In the genomic region with DNA sequence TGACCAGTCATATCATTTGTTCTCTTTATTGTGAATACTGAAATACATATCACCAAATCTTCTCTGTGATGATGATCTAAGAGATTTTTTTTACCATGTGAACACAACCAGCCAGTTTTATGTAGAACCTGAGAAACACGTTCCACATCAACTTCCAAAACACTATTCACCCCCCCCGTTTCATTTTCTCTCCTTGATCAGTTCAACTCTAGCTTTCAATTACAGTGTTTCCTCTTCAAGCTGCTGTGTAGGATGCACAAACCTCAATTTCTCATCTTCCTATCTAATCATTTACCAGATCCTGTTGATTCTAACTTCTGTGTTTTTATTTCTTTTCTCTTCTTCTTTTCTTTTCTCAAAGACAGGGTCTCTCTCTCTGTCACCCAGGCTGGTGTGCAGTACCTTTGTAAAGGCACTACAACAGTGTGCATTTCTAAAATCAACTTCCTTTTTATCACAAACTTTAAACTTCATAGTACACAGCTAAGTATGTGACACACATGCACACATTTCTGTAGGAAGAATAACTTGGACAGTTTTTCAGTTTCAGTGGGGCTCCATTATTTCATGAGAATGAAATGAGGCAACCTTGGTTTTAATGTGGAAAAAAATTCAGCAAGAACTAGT, we compare ENCODE assay signal across 2 cellular contexts.
TF ChIP-seq lines count a peak whose summit lies in the region.

No MANE protein-coding gene starts in this region.

TF ChIP-seq in GM12878, 131 proteins besides CTCF, POLR2A, EP300 and RAD21:
- no peak for TF ChIP-seq HCFC1 (IDR thresholded peaks at IDR 0.05; ENCODE audit: low read length)
- no peak for TF ChIP-seq NBN (IDR thresholded peaks at IDR 0.05)
- TF ChIP-seq, protein P1, sequence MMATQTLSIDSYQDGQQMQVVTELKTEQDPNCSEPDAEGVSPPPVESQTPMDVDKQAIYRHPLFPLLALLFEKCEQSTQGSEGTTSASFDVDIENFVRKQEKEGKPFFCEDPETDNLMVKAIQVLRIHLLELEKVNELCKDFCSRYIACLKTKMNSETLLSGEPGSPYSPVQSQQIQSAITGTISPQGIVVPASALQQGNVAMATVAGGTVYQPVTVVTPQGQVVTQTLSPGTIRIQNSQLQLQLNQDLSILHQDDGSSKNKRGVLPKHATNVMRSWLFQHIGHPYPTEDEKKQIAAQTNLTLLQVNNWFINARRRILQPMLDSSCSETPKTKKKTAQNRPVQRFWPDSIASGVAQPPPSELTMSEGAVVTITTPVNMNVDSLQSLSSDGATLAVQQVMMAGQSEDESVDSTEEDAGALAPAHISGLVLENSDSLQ (IDR thresholded peaks at IDR 0.05) = no peak
- no peak for TF ChIP-seq ZNF274 (IDR thresholded peaks at IDR 0.05; ENCODE audit: insufficient read depth, insufficient read length)
- no peak for TF ChIP-seq SREBF2 (IDR thresholded peaks at IDR 0.05; ENCODE audit: low read length)
- TF ChIP-seq PML (IDR thresholded peaks at IDR 0.05; ENCODE audit: low read length) = no peak
- no peak for TF ChIP-seq GABPA (IDR thresholded peaks at IDR 0.05; ENCODE audit: low read depth)
- no peak for TF ChIP-seq CHD4 (IDR thresholded peaks at IDR 0.05)
- TF ChIP-seq ZNF207 (IDR thresholded peaks at IDR 0.05; ENCODE audit: borderline replicate concordance) = no peak
- TF ChIP-seq PBX3 (IDR thresholded peaks at IDR 0.05; ENCODE audit: insufficient replicate concordance, low read depth, low read length) = no peak
- TF ChIP-seq NFYA (IDR thresholded peaks at IDR 0.05; ENCODE audit: borderline replicate concordance, low read depth, low read length) = no peak
- no peak for TF ChIP-seq PAX5 (IDR thresholded peaks at IDR 0.05; ENCODE audit: borderline replicate concordance, low read depth, low read length)
- no peak for TF ChIP-seq MAX (IDR thresholded peaks at IDR 0.05; ENCODE audit: low read depth, low read length)
- TF ChIP-seq POLR2AphosphoS2 (IDR thresholded peaks at IDR 0.05; ENCODE audit: low read depth, low read length) = no peak
- TF ChIP-seq ESRRA (IDR thresholded peaks at IDR 0.05; ENCODE audit: low read length) = no peak
- TF ChIP-seq ATF2 (IDR thresholded peaks at IDR 0.05; ENCODE audit: low read length) = no peak

TF ChIP-seq in GM23338, 12 proteins besides CTCF, POLR2A, EP300 and RAD21:
- no peak for TF ChIP-seq ETS1 (IDR thresholded peaks at IDR 0.05)
